1 cellular context compared by ENCODE assay signal in the genomic region with DNA sequence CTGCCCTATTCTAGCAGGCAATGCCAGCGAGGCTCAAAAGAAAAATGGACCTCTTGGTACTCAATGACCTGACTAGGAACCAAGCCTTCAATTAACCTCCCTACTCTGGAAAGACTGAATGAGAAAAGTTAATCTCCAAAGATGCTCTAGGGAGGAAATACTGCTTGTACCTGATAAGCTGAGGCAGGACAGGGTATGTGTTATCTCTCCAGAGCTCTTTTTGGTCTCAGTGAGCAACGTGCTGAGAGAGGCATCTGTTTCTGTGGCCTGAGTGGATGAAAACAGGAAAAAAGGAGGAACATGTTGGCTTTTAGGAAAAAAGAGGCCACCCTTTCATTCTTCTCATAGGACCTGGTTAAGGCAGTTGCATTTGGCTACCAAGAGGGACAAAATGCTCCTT.
TF ChIP-seq lines count a peak whose summit lies in the region.

No MANE protein-coding gene starts in this region.

TF ChIP-seq in K562, 482 proteins besides CTCF, POLR2A, EP300 and RAD21 (continues in another document):
- TF ChIP-seq DIDO1 (tag; IDR thresholded peaks at IDR 0.05; ENCODE audit: low read depth) (no peak), MCM7 (IDR thresholded peaks at IDR 0.05) (no peak), ILK (tag; IDR thresholded peaks at IDR 0.05; ENCODE audit: borderline replicate concordance, low read depth) (no peak), RERE (CRISPR knock-in tag; IDR thresholded peaks at IDR 0.05; ENCODE audit: borderline replicate concordance) (no peak), ZNF668 (CRISPR knock-in tag; IDR thresholded peaks at IDR 0.05) (no peak), MAFK (IDR thresholded peaks at IDR 0.05; ENCODE audit: low read length) (no peak), NR0B1 (IDR thresholded peaks at IDR 0.05; ENCODE audit: partially characterized antibody) (no peak), FOXK1 (CRISPR knock-in tag; IDR thresholded peaks at IDR 0.05; ENCODE audit: borderline replicate concordance) (no peak), MNT (conservative IDR thresholded peaks at IDR 0.05) (peak in 1 of 2 experiments; percentile 60; a peak in 2 of 4 replicates), ZSCAN29 (IDR thresholded peaks at IDR 0.05) (no peak), CBX2 (IDR thresholded peaks at IDR 0.05; ENCODE audit: insufficient read depth, low read length, poor library complexity, severe bottlenecking) (no peak), POLR2G (IDR thresholded peaks at IDR 0.05; ENCODE audit: low read depth, low read length) (no peak), ARID1B (IDR thresholded peaks at IDR 0.05) (peak; percentile 93), TRIM28 (IDR thresholded peaks at IDR 0.05) (no peak), MCM2 (IDR thresholded peaks at IDR 0.05; ENCODE audit: low read depth) (no peak), CXXC5 (CRISPR knock-in tag; IDR thresholded peaks at IDR 0.05) (peak; percentile 52), ELF2 (CRISPR knock-in tag; IDR thresholded peaks at IDR 0.05) (no peak), SMARCC2 (IDR thresholded peaks at IDR 0.05; ENCODE audit: low read depth) (peak; percentile 49; the same call in 1 of the 2 replicates), POLR2AphosphoS5 (IDR thresholded peaks at IDR 0.05; ENCODE audit: control insufficient read depth, insufficient read depth, low read depth, low read length) (peak; percentile 65), ZNF146 (CRISPR knock-in tag; IDR thresholded peaks at IDR 0.05; ENCODE audit: unreplicated experiment) (no peak)
- TF ChIP-seq, protein P1, sequence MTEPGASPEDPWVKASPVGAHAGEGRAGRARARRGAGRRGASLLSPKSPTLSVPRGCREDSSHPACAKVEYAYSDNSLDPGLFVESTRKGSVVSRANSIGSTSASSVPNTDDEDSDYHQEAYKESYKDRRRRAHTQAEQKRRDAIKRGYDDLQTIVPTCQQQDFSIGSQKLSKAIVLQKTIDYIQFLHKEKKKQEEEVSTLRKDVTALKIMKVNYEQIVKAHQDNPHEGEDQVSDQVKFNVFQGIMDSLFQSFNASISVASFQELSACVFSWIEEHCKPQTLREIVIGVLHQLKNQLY (CRISPR knock-in tag; conservative IDR thresholded peaks at IDR 0.05), result no peak
- TF ChIP-seq, protein P2, sequence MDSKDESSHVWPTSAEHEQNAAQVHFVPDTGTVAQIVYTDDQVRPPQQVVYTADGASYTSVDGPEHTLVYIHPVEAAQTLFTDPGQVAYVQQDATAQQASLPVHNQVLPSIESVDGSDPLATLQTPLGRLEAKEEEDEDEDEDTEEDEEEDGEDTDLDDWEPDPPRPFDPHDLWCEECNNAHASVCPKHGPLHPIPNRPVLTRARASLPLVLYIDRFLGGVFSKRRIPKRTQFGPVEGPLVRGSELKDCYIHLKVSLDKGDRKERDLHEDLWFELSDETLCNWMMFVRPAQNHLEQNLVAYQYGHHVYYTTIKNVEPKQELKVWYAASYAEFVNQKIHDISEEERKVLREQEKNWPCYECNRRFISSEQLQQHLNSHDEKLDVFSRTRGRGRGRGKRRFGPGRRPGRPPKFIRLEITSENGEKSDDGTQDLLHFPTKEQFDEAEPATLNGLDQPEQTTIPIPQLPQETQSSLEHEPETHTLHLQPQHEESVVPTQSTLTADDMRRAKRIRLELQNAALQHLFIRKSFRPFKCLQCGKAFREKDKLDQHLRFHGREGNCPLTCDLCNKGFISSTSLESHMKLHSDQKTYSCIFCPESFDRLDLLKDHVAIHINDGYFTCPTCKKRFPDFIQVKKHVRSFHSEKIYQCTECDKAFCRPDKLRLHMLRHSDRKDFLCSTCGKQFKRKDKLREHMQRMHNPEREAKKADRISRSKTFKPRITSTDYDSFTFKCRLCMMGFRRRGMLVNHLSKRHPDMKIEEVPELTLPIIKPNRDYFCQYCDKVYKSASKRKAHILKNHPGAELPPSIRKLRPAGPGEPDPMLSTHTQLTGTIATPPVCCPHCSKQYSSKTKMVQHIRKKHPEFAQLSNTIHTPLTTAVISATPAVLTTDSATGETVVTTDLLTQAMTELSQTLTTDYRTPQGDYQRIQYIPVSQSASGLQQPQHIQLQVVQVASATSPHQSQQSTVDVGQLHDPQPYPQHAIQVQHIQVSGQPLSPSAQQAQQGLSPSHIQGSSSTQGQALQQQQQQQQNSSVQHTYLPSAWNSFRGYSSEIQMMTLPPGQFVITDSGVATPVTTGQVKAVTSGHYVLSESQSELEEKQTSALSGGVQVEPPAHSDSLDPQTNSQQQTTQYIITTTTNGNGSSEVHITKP (IDR thresholded peaks at IDR 0.05; ENCODE audit: partially characterized antibody), result no peak
- TF ChIP-seq, protein P3, sequence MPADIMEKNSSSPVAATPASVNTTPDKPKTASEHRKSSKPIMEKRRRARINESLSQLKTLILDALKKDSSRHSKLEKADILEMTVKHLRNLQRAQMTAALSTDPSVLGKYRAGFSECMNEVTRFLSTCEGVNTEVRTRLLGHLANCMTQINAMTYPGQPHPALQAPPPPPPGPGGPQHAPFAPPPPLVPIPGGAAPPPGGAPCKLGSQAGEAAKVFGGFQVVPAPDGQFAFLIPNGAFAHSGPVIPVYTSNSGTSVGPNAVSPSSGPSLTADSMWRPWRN (IDR thresholded peaks at IDR 0.05; ENCODE audit: low read depth), result no peak
- TF ChIP-seq, protein P4, sequence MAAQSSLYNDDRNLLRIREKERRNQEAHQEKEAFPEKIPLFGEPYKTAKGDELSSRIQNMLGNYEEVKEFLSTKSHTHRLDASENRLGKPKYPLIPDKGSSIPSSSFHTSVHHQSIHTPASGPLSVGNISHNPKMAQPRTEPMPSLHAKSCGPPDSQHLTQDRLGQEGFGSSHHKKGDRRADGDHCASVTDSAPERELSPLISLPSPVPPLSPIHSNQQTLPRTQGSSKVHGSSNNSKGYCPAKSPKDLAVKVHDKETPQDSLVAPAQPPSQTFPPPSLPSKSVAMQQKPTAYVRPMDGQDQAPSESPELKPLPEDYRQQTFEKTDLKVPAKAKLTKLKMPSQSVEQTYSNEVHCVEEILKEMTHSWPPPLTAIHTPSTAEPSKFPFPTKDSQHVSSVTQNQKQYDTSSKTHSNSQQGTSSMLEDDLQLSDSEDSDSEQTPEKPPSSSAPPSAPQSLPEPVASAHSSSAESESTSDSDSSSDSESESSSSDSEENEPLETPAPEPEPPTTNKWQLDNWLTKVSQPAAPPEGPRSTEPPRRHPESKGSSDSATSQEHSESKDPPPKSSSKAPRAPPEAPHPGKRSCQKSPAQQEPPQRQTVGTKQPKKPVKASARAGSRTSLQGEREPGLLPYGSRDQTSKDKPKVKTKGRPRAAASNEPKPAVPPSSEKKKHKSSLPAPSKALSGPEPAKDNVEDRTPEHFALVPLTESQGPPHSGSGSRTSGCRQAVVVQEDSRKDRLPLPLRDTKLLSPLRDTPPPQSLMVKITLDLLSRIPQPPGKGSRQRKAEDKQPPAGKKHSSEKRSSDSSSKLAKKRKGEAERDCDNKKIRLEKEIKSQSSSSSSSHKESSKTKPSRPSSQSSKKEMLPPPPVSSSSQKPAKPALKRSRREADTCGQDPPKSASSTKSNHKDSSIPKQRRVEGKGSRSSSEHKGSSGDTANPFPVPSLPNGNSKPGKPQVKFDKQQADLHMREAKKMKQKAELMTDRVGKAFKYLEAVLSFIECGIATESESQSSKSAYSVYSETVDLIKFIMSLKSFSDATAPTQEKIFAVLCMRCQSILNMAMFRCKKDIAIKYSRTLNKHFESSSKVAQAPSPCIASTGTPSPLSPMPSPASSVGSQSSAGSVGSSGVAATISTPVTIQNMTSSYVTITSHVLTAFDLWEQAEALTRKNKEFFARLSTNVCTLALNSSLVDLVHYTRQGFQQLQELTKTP (IDR thresholded peaks at IDR 0.05; ENCODE audit: low read depth in 1 of 2, partially characterized antibody in 2 of 2), result no peak
- TF ChIP-seq, protein P5, sequence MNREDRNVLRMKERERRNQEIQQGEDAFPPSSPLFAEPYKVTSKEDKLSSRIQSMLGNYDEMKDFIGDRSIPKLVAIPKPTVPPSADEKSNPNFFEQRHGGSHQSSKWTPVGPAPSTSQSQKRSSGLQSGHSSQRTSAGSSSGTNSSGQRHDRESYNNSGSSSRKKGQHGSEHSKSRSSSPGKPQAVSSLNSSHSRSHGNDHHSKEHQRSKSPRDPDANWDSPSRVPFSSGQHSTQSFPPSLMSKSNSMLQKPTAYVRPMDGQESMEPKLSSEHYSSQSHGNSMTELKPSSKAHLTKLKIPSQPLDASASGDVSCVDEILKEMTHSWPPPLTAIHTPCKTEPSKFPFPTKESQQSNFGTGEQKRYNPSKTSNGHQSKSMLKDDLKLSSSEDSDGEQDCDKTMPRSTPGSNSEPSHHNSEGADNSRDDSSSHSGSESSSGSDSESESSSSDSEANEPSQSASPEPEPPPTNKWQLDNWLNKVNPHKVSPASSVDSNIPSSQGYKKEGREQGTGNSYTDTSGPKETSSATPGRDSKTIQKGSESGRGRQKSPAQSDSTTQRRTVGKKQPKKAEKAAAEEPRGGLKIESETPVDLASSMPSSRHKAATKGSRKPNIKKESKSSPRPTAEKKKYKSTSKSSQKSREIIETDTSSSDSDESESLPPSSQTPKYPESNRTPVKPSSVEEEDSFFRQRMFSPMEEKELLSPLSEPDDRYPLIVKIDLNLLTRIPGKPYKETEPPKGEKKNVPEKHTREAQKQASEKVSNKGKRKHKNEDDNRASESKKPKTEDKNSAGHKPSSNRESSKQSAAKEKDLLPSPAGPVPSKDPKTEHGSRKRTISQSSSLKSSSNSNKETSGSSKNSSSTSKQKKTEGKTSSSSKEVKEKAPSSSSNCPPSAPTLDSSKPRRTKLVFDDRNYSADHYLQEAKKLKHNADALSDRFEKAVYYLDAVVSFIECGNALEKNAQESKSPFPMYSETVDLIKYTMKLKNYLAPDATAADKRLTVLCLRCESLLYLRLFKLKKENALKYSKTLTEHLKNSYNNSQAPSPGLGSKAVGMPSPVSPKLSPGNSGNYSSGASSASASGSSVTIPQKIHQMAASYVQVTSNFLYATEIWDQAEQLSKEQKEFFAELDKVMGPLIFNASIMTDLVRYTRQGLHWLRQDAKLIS (CRISPR knock-in tag; IDR thresholded peaks at IDR 0.05), result no peak
